26 cellular contexts compared by ENCODE assay signal in genomic region chr12:120167529-120168095, GRCh38. TPM values are rescaled to one million over a fixed set of nuclear protein-coding genes. Genes with fewer than 3 reads are reported as not detected.
DNase-seq lines count a peak whose midpoint lies in the region; ATAC-seq, FAIRE-seq and TF ChIP-seq lines count a peak whose summit lies in the region.
"Had no signal": no experiment of that assay in that cellular context is flagged by ENCODE, and none has a peak within 500 bp of the region (broad histone marks: within the 10 kb centered on the region; RNA-seq: fewer than 3 reads in every experiment).

No MANE protein-coding gene starts in this region.

- TF ChIP-seq POLR2A in K562 (conservative IDR thresholded peaks at IDR 0.05): no peak

- in situ Hi-C loops in K562 (cut with MboI): no loop called here

- ATAC-seq in K562: no peak
- no peak for ATAC-seq in omental fat pad (ENCODE audit: low FRiP score)
- ATAC-seq in HG03442 (IDR thresholded peaks at IDR 0.05; ENCODE audit: unreplicated experiment): no peak
- ATAC-seq: left colon; pancreas; stimulated activated effector memory CD8-positive, alpha-beta T cell treated with anti-CD3 and anti-CD28 coated beads, Interleukin-12 subunit alpha, Interleukin-12 subunit beta, amount 100 ng/mL, for 72 hours had no signal

- DNase-seq in A673 (ENCODE audit: low spot score) (peak; percentile 88), EH (ENCODE audit: low read depth) (peak; percentile 41), NCI-H69 (lab: John Stamatoyannopoulos, UW) (peak; percentile 37), K562 (ENCODE audit: extremely low read depth in 1 of 4, low spot score in 3 of 4) (no peak), C1 segment of cervical spinal cord (lab: John Stamatoyannopoulos, UW) (no peak), omental fat pad (ENCODE audit: low spot score) (no peak), LoVo (ENCODE audit: low spot score) (no peak)
- DNase-seq: activated CD4-positive, CD25-positive, alpha-beta regulatory T cell; COR-L47; GOT3; KBM-7; left colon; mammary epithelial cell; MG63; NCI-H1105; NCI-H2029; NCI-H526; pancreas; retina; SK-N-SH had no signal

- H3K9me3 ChIP-seq in A673 (ENCODE audit: low read depth, low read length, poor library complexity, severe bottlenecking) (no peaks in the 10 kb centered on the region), K562 (replicated peaks; ENCODE audit: control insufficient read depth, insufficient read depth, low read depth, low read length) (no peaks in the 10 kb centered on the region)
- H3K9me3 ChIP-seq: BLaER1 treated with 17β-estradiol and CSF1 and Interleukin-3, amounts not matched to agents 10 nM and 100 nM; MG63; pancreas; SK-N-SH had no signal

- H3K27me3 ChIP-seq in A673 (replicated peaks; ENCODE audit: insufficient read depth, low read depth, low read length, poor library complexity): no peaks in the 10 kb centered on the region
- no peaks in the 10 kb centered on the region for H3K27me3 ChIP-seq in K562 (ENCODE audit: control insufficient read depth in 2 of 2, insufficient read depth in 2 of 2, low read length in 2 of 2)
- H3K27me3 ChIP-seq: BLaER1 treated with 17β-estradiol and CSF1 and Interleukin-3, amounts not matched to agents 10 nM and 100 nM; MG63; pancreas had no signal

- TF ChIP-seq CTCF in A673 (conservative IDR thresholded peaks at IDR 0.05; ENCODE audit: low read depth, low read length): no peak
- no peak for TF ChIP-seq CTCF in K562 (IDR thresholded peaks at IDR 0.05 in 2 of 3, conservative IDR thresholded peaks at IDR 0.05 in 1 of 3; ENCODE audit: insufficient read depth in 2 of 3, low read depth in 1 of 3, low read length in 3 of 3)
- no peak for TF ChIP-seq CTCF in omental fat pad (IDR thresholded peaks at IDR 0.05)

- H3K79me2 ChIP-seq in K562 (ENCODE audit: control insufficient read depth, insufficient read depth, low read length): no peaks in the 10 kb centered on the region

- no peak overlapping the region for H3K9ac ChIP-seq in K562 (ENCODE audit: insufficient read depth in 1 of 2, low read depth in 2 of 2, low read length in 2 of 2)
- H3K9ac ChIP-seq: BLaER1 treated with 17β-estradiol and CSF1 and Interleukin-3, amounts not matched to agents 10 nM and 100 nM; SK-N-SH had no signal

- WGBS in K562 (ENCODE audit: insufficient coverage, low coverage, missing lambda C conversion rate): 94% methylated on average over 6 of the region's 6 CpGs

- POLR2A ChIA-PET in A673 (lab: Charles Lee; ENCODE audit: low non-redundant PET): interaction anchor here (0.6 to 1.2 kb wide), 3 partner anchors 33 to 291 kb away, joined by 6 to 14 read pairs (median 6); partner anchors contain the start of gene RPLP0
- POLR2A ChIA-PET in K562 (lab: Yijun Ruan, JAX): interaction anchor here (0.7 to 1.7 kb wide), 7 partner anchors 9 to 44 kb away, joined by 3 to 9 read pairs (median 4); partner anchors contain the start of gene RPLP0

- TF ChIP-seq RAD21 in K562 (CRISPR knock-in tag; conservative IDR thresholded peaks at IDR 0.05 in 1 of 2, IDR thresholded peaks at IDR 0.05 in 1 of 2): no peak

- no peaks in the 10 kb centered on the region for H4K20me1 ChIP-seq in K562 (replicated peaks; ENCODE audit: control insufficient read depth, insufficient read depth, low read length)

- no TSS peak for BruUV-seq in A673 (replicated peaks; lab: Mats Ljungman, UMichigan)
- TSS peak; percentile 12 for BruUV-seq in K562 (replicated peaks; lab: Mats Ljungman, UMichigan)

- H3K4me1 ChIP-seq in A673 (ENCODE audit: insufficient read depth, low read length, poor library complexity, severe bottlenecking) (peaks cover 16% of the 10 kb centered on the region), K562 (replicated peaks in 1 of 2; ENCODE audit: control insufficient read depth in 2 of 2, insufficient read depth in 2 of 2, low read length in 2 of 2) (no peaks in the 10 kb centered on the region)
- H3K4me1 ChIP-seq: pancreas had no signal

- CTCF ChIA-PET in A673 (lab: Charles Lee): interaction anchor here (0.6 to 1.4 kb wide), 3 partner anchors 33 to 98 kb away, joined by 3 to 7 read pairs (median 3); partner anchors contain the start of genes PXN and RPLP0
- CTCF ChIA-PET in K562 (lab: Yijun Ruan, JAX; ENCODE audit: low intra/inter-chr PET ratio): no interaction called here

- no peaks in the 10 kb centered on the region for H3K9me1 ChIP-seq in K562 (ENCODE audit: control insufficient read depth, insufficient read depth, low read length)

- H3K27ac ChIP-seq in A673 (ENCODE audit: low read depth, low read length, poor library complexity, severe bottlenecking) (no peak overlapping the region), K562 (ENCODE audit: extremely low read depth, low read depth, low read length) (no peak overlapping the region)
- H3K27ac ChIP-seq: BLaER1 treated with 17β-estradiol and CSF1 and Interleukin-3, amounts not matched to agents 10 nM and 100 nM; pancreas had no signal

- intact Hi-C loops in A673 (cut with micrococcal nuclease; ENCODE audit: unreplicated experiment): no loop called here
- intact Hi-C loops in K562 (cut with micrococcal nuclease): no loop called here

- no peak for TF ChIP-seq EP300 in K562 (IDR thresholded peaks at IDR 0.05; ENCODE audit: low read length)

- H3K4me3 ChIP-seq in A673 (ENCODE audit: low read depth, low read length, poor library complexity, severe bottlenecking): no peak overlapping the region
- H3K4me3 ChIP-seq in K562: no peak overlapping the region
- H3K4me3 ChIP-seq: BLaER1 treated with 17β-estradiol and CSF1 and Interleukin-3, amounts not matched to agents 10 nM and 100 nM; MG63; pancreas had no signal

- H3K36me3 ChIP-seq in A673 (ENCODE audit: insufficient read depth, low read length, poor library complexity, severe bottlenecking) (peaks cover 71% of the 10 kb centered on the region), K562 (ENCODE audit: control insufficient read depth, insufficient read depth, low read length) (peaks cover 85% of the 10 kb centered on the region; the same call in 2 of the 3 replicates)

- no peak overlapping the region for H3K4me2 ChIP-seq in K562 (ENCODE audit: insufficient read depth, low read length)
- H3K4me2 ChIP-seq: BLaER1 treated with 17β-estradiol and CSF1 and Interleukin-3, amounts not matched to agents 10 nM and 100 nM; SK-N-SH had no signal

- no peak overlapping the region for H2AFZ ChIP-seq in K562 (ENCODE audit: low read depth, low read length)

- FAIRE-seq in K562 (lab: Jason Lieb, UNC): no peak
- FAIRE-seq: bronchial epithelial cell, G401.6, HTR-8/SVneo, pancreas had no signal

RNA-seq across cellular contexts. Expression of gene GCN1, which starts 26.9 kb away (rescaled TPM):
- total RNA-seq in A673 (2021): 129 and 131 TPM in 2 replicates
- 689 and 1,391 TPM in 2 replicates for total RNA-seq in K562 (2011; cell fraction: chromatin; rRNA removed; ENCODE audit: low replicate concordance)
- total RNA-seq in K562 (2011; cell fraction: nucleolus; rRNA removed): 533 and 578 TPM in 2 replicates
- total RNA-seq in K562 (2011; cell fraction: nucleoplasm; rRNA removed): 336 and 477 TPM in 2 replicates
- 96.4 and 124 TPM in 2 replicates for total RNA-seq in K562 (2014; rRNA removed)
- total RNA-seq in K562 (2014; rRNA removed; fragmentation: Illumina TruSeq; extraction: Trizol): 48.2 and 49.7 TPM in 2 replicates
- 51.5 and 54.4 TPM in 2 replicates for total RNA-seq in K562 (2015; rRNA removed; fragmentation: Illumina TruSeq; extraction: Trizol)
- 172 and 190 TPM in 2 replicates for total RNA-seq in K562 (2021)
- polyA plus RNA-seq in K562 (2011; rRNA removed): 51.7 and 78.4 TPM in 2 replicates
- 52.9 and 58.6 TPM in 2 replicates for polyA plus RNA-seq in K562 (2011; cell fraction: cytosol; rRNA removed)
- 319 and 415 TPM in 2 replicates for polyA plus RNA-seq in K562 (2011; cell fraction: nucleus; rRNA removed)
- polyA plus RNA-seq in K562 (2012): 82.4 and 85.4 TPM in 2 replicates
- polyA plus RNA-seq in K562 (2014; fragmentation: Illumina TruSeq; extraction: Trizol): 81.4 and 108 TPM in 2 replicates
- 10 to 100 TPM; 11.9 to 18.2 TPM for polyA plus RNA-seq in K562 (2014; fragmentation: Nextera tagmentation; extraction: Ambion mirVana)
- polyA plus RNA-seq in K562 (2014; rRNA removed): 78.4 and 94.0 TPM in 2 replicates
- 168 and 179 TPM in 2 replicates for polyA minus RNA-seq in K562 (2011; rRNA and poly(A)+ RNA removed)
- polyA minus RNA-seq in K562 (2011; cell fraction: cytosol; rRNA and poly(A)+ RNA removed): 131 and 132 TPM in 2 replicates
- polyA minus RNA-seq in K562 (2011; cell fraction: nucleus; rRNA and poly(A)+ RNA removed): 176 and 241 TPM in 2 replicates
- 10 to 100 TPM; 52.5 to 99.4 (median 72.1) TPM for total RNA-seq in omental fat pad

RNA-seq across cellular contexts. Expression of gene RPLP0, which starts 33.3 kb away (rescaled TPM):
- total RNA-seq in A673 (2021): 1,951 and 2,047 TPM in 2 replicates
- 1,112 and 2,318 TPM in 2 replicates for total RNA-seq in K562 (2011; cell fraction: chromatin; rRNA removed; ENCODE audit: low replicate concordance)
- 2,659 and 3,037 TPM in 2 replicates for total RNA-seq in K562 (2011; cell fraction: nucleolus; rRNA removed)
- total RNA-seq in K562 (2011; cell fraction: nucleoplasm; rRNA removed): 2,953 and 5,147 TPM in 2 replicates
- total RNA-seq in K562 (2014; rRNA removed): 4,900 and 6,436 TPM in 2 replicates
- 3,191 and 3,833 TPM in 2 replicates for total RNA-seq in K562 (2014; rRNA removed; fragmentation: Illumina TruSeq; extraction: Trizol)
- total RNA-seq in K562 (2015; rRNA removed; fragmentation: Illumina TruSeq; extraction: Trizol): 3,802 and 3,820 TPM in 2 replicates
- total RNA-seq in K562 (2021): 3,845 and 4,075 TPM in 2 replicates
- 7,931 and 10,886 TPM in 2 replicates for polyA plus RNA-seq in K562 (2011; rRNA removed)
- polyA plus RNA-seq in K562 (2011; cell fraction: cytosol; rRNA removed): 11,423 and 15,718 TPM in 2 replicates
- 3,653 and 4,979 TPM in 2 replicates for polyA plus RNA-seq in K562 (2011; cell fraction: nucleus; rRNA removed)
- polyA plus RNA-seq in K562 (2012): 4,990 and 8,357 TPM in 2 replicates
- polyA plus RNA-seq in K562 (2014; fragmentation: Illumina TruSeq; extraction: Trizol): 5,372 and 5,510 TPM in 2 replicates
- 1,000 to 10,000 TPM; 6,875 to 7,674 TPM for polyA plus RNA-seq in K562 (2014; fragmentation: Nextera tagmentation; extraction: Ambion mirVana)
- 6,483 and 6,682 TPM in 2 replicates for polyA plus RNA-seq in K562 (2014; rRNA removed)
- polyA minus RNA-seq in K562 (2011; rRNA and poly(A)+ RNA removed): 5,001 and 5,431 TPM in 2 replicates
- polyA minus RNA-seq in K562 (2011; cell fraction: cytosol; rRNA and poly(A)+ RNA removed): 2,569 and 3,110 TPM in 2 replicates
- 738 and 1,257 TPM in 2 replicates for polyA minus RNA-seq in K562 (2011; cell fraction: nucleus; rRNA and poly(A)+ RNA removed)
- total RNA-seq in omental fat pad: 1,000 to 10,000 TPM; 2,289 to 4,489 (median 2,885) TPM

RNA-seq across cellular contexts. Expression of gene RAB35, which starts 51.1 kb away (rescaled TPM):
- total RNA-seq in A673 (2021) (57.9 and 63.0 TPM in 2 replicates), K562 (2014; rRNA removed) (38.9 and 47.9 TPM in 2 replicates), K562 (2014; rRNA removed; fragmentation: Illumina TruSeq; extraction: Trizol) (19.5 and 22.9 TPM in 2 replicates), K562 (2015; rRNA removed; fragmentation: Illumina TruSeq; extraction: Trizol) (36.0 and 36.6 TPM in 2 replicates), K562 (2021) (66.8 and 76.3 TPM in 2 replicates), omental fat pad (10 to 100 TPM; 22.4 to 36.1 (median 25.9) TPM)
- 15.2 and 30.6 TPM in 2 replicates for total RNA-seq in K562 (2011; cell fraction: chromatin; rRNA removed; ENCODE audit: low replicate concordance)
- 19.2 and 20.5 TPM in 2 replicates for total RNA-seq in K562 (2011; cell fraction: nucleolus; rRNA removed)
- 14.8 and 17.9 TPM in 2 replicates for total RNA-seq in K562 (2011; cell fraction: nucleoplasm; rRNA removed)
- polyA plus RNA-seq in K562 (2011; rRNA removed) (32.4 and 45.4 TPM in 2 replicates), K562 (2014; fragmentation: Illumina TruSeq; extraction: Trizol) (42.0 and 54.4 TPM in 2 replicates), K562 (2014; fragmentation: Nextera tagmentation; extraction: Ambion mirVana) (under 1 TPM; 0.65 to 0.94 TPM), K562 (2014; rRNA removed) (49.1 and 50.6 TPM in 2 replicates)
- 39.4 and 72.9 TPM in 2 replicates for polyA plus RNA-seq in K562 (2011; cell fraction: cytosol; rRNA removed)
- 23.4 and 33.0 TPM in 2 replicates for polyA plus RNA-seq in K562 (2011; cell fraction: nucleus; rRNA removed)
- polyA plus RNA-seq in K562 (2012): 42.4 and 50.7 TPM in 2 replicates
- polyA minus RNA-seq in K562 (2011; rRNA and poly(A)+ RNA removed): 50.9 and 115 TPM in 2 replicates
- 29.8 and 41.0 TPM in 2 replicates for polyA minus RNA-seq in K562 (2011; cell fraction: cytosol; rRNA and poly(A)+ RNA removed)
- polyA minus RNA-seq in K562 (2011; cell fraction: nucleus; rRNA and poly(A)+ RNA removed): 6.7 and 6.9 TPM in 2 replicates

Comparison
In these comparisons a context has a peak if more than half of its experiments do, and no peak if none do; other contexts are left out.
1. DNase-seq: peak in A673 (single experiment), EH (single experiment) and NCI-H69 (single experiment); none in K562 (0 of 4), C1 segment of cervical spinal cord (0 of 14), omental fat pad (single experiment) and LoVo (single experiment).